27 cellular contexts compared by ENCODE assay signal in the genomic region with DNA sequence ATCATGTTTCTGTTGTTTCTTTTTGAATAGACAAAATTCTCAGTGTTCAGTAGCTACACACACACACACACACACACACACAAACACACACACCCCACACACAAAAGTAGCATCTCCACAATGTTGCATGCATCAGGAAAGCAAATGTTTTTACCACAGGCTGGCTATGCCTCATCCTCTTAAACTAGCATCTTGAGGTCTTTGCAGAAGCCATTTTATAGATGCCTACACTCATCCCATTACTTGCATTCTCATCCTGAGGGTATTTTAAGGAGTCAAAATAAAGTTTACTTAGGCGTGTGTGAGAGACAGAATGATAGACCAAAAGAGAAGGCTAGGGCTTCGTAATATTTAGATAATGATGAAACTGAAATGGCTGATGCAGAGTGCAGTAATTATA. TPM values are rescaled to one million over a fixed set of nuclear protein-coding genes. Genes with fewer than 3 reads are reported as not detected.
"Had no signal": no experiment of that assay in that cellular context is flagged by ENCODE, and none has a peak within 500 bp of the region (broad histone marks: within the 10 kb centered on the region; RNA-seq: fewer than 3 reads in every experiment).

No MANE protein-coding gene starts in this region.

- H3K9ac ChIP-seq: neural progenitor cell had no signal

- H3K4me2 ChIP-seq: neural progenitor cell had no signal

- H3K27me3 ChIP-seq: left lung, neutrophil, ovary, right atrium auricular region, right lobe of liver, suprapubic skin, tibial artery, upper lobe of right lung, uterus had no signal

- DNase-seq: hypothalamus; immature natural killer cell; kidney; left colon; left lung; lower lobe of right lung; mammary epithelial cell; mesenchymal stem cell; naive B cell; natural killer cell; nephron progenitor cell; occipital lobe; ovary; right lobe of liver; stimulated activated CD4-positive, alpha-beta T cell treated with anti-CD3 and anti-CD28 coated beads, Interleukin-12 subunit alpha, Interleukin-12 subunit beta, amount 100 ng/mL, for 4 hours; stimulated activated CD4-positive, alpha-beta T cell treated with anti-CD3 and anti-CD28 coated beads, Interleukin-4, amount 100 ng/mL, for 24 hours; stimulated activated naive CD4-positive, alpha-beta T cell; tibial artery; upper lobe of right lung; uterus had no signal

- H2AFZ ChIP-seq: neural progenitor cell had no signal

- H3K4me3 ChIP-seq: left lung, lower lobe of right lung, neural progenitor cell, ovary, right atrium auricular region, skin epidermis, suprapubic skin, thoracic aorta, tibial artery, upper lobe of right lung, uterus had no signal

- ATAC-seq: natural killer cell; stimulated activated effector memory CD8-positive, alpha-beta T cell treated with anti-CD3 and anti-CD28 coated beads, Interleukin-12 subunit alpha, Interleukin-12 subunit beta, amount 100 ng/mL, for 72 hours had no signal

- H3K36me3 ChIP-seq: left lung, lower lobe of right lung, neural progenitor cell, neutrophil, ovary, right atrium auricular region, right lobe of liver, suprapubic skin, thoracic aorta, tibial artery, upper lobe of right lung, uterus had no signal

- H3K27ac ChIP-seq: left lung, lower lobe of right lung, neural progenitor cell, neutrophil, ovary, right atrium auricular region, right lobe of liver, skin epidermis, suprapubic skin, thoracic aorta, upper lobe of right lung, uterus had no signal

- H3K4me1 ChIP-seq: uterus had no signal

- H3K9me3 ChIP-seq: left lung, lower lobe of right lung, neutrophil, ovary, right atrium auricular region, right lobe of liver, suprapubic skin, thoracic aorta, tibial artery, upper lobe of right lung, uterus had no signal

RNA-seq across cellular contexts. Expression of a gene that starts 7.9 kb away (rescaled TPM):
- polyA plus RNA-seq: immature natural killer cell had no signal
